8 cellular contexts compared by ENCODE assay signal in the genomic region with DNA sequence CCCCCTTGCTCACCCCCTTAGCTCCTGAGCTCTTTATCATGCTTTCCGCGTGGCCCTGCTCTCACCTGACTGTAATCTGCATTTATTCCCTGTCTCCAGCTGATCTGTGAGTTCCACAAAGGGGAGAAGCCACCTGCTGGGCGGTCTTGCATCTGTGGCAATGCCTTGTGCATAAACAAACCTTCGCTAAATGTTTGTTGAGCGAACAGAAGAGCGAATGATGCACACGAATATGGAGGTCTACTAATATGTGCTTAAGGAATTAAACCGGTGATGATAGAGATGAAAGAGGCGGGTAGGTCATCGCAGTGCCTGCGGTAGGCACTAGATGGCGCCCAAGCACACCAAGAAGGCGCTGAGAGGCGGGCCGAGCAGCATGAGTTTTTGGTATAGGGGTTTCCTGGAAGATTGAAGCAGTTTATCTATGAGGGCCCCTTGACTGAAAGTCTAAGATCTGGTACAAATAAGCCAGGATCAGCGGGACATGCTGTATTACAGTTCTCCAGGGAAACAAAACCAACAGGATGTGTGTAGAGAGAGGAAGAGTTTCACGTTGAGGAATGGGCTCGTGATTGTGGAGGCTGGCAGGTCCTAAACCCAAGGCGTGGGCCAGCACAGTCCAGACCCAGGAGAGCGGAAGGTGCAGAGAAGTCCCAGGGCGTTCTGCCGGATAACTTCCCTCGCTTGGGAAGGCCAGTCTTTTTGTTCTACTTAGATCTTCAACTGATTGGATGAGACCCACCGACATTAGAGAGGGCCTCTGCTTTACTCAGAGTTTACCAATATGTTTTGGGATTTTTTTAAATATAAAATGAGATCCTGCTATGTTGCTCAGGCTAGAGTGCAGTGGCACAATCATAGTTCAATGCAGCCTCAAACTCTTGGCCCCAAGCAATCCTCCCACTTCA. TPM values are rescaled to one million over a fixed set of nuclear protein-coding genes. Genes with fewer than 3 reads are reported as not detected.
A peak's percentile ranks its signal among the peaks of the same experiment; 100 is the strongest.
DNase-seq lines count a peak whose midpoint lies in the region; ATAC-seq and TF ChIP-seq lines count a peak whose summit lies in the region.

No MANE protein-coding gene starts in this region.

- TF ChIP-seq CTCF in ascending aorta (IDR thresholded peaks at IDR 0.05) (peak; percentile 77 to 93 (median 90)), retinal pigment epithelial cell (conservative IDR thresholded peaks at IDR 0.05; ENCODE audit: low read depth, low read length) (peak; percentile 94)

- H3K27me3 ChIP-seq in ascending aorta = no peaks in the 10 kb centered on the region

- H3K9me3 ChIP-seq in ascending aorta = no peaks in the 10 kb centered on the region

- peaks cover 5 to 12% of the 10 kb centered on the region in 2 donors for H3K4me1 ChIP-seq in ascending aorta

- H3K36me3 ChIP-seq in ascending aorta = no peaks in the 10 kb centered on the region

- peak; percentile 66 for ATAC-seq in GM21576 (IDR thresholded peaks at IDR 0.05; ENCODE audit: unreplicated experiment)
- no peak for ATAC-seq in HG02870 (IDR thresholded peaks at IDR 0.05; ENCODE audit: unreplicated experiment)

- peak overlapping the region; percentile 33 to 62 for H3K4me3 ChIP-seq in ascending aorta
- peak overlapping the region; percentile 28 for H3K4me3 ChIP-seq in retinal pigment epithelial cell (ENCODE audit: low read length)

- DNase-seq in CD1c-positive myeloid dendritic cell (ENCODE audit: extremely low spot score) (peak; percentile 81), NCI-H1048 (lab: John Stamatoyannopoulos, UW) (peak; percentile 66), T-helper 22 cell (ENCODE audit: low read depth) (peak; percentile 52), ascending aorta (ENCODE audit: low spot score in 2 of 2) (peak in 1 of 2 donors; percentile 90), hypothalamus (lab: John Stamatoyannopoulos, UW) (peak in 42 of 51 donors; percentile 6 to 83 (median 57)), retinal pigment epithelial cell (ENCODE audit: low read depth) (no peak)

- H3K27ac ChIP-seq in ascending aorta = no peak overlapping the region

- intact Hi-C loops in ascending aorta (cut with DNase I) = no loop called here

RNA-seq across cellular contexts. Expression of a gene that starts 34.7 kb away (rescaled TPM):
- 25.3 TPM for total RNA-seq in ascending aorta
